Comparison of ENCODE assay signal across 24 cellular contexts in genomic region chrX:22325091-22325490, GRCh38. TPM values are rescaled to one million over a fixed set of nuclear protein-coding genes. Genes with fewer than 3 reads are reported as not detected.
DNase-seq lines count a peak whose midpoint lies in the region; ATAC-seq and TF ChIP-seq lines count a peak whose summit lies in the region.
"Had no signal": no experiment of that assay in that cellular context is flagged by ENCODE, and none has a peak within 500 bp of the region (broad histone marks: within the 10 kb centered on the region; RNA-seq: fewer than 3 reads in every experiment).

No MANE protein-coding gene starts in this region.

- H2BK5ac ChIP-seq in mesenchymal stem cell (ENCODE audit: low read depth, low read length, poor library complexity, severe bottlenecking) = no peak overlapping the region

- H3K4ac ChIP-seq in mesenchymal stem cell (ENCODE audit: low read depth in 1 of 2, low read length in 2 of 2) = no peak overlapping the region

- peaks cover 41% of the 10 kb centered on the region for H3K4me1 Mint-ChIP-seq in chondrocyte (ENCODE audit: low read depth)
- H3K4me1 Mint-ChIP-seq: natural killer cell had no signal

- no peak for ATAC-seq in HG02840 (IDR thresholded peaks at IDR 0.05; ENCODE audit: low FRiP score, unreplicated experiment)
- ATAC-seq: natural killer cell had no signal

- H3K4me1 ChIP-seq in mesenchymal stem cell (ENCODE audit: control insufficient read depth, insufficient read depth, low read depth, low read length) = no peaks in the 10 kb centered on the region

- no peak overlapping the region for H3K23ac ChIP-seq in mesenchymal stem cell (ENCODE audit: low read length in 2 of 2)

- H3K4me3 ChIP-seq in AG10803 (ENCODE audit: low read length) = no peak overlapping the region
- H3K4me3 ChIP-seq in MG63 = no peak overlapping the region
- no peak overlapping the region for H3K4me3 ChIP-seq in mesenchymal stem cell (ENCODE audit: insufficient read depth in 1 of 2, low read depth in 1 of 2, low read length in 2 of 2)

- H3K79me1 ChIP-seq in mesenchymal stem cell (replicated peaks; ENCODE audit: low read length, poor library complexity, severe bottlenecking) = no peaks in the 10 kb centered on the region

- no peak overlapping the region for H4K8ac ChIP-seq in mesenchymal stem cell (ENCODE audit: low read length)

- no peak overlapping the region for H2AK5ac ChIP-seq in mesenchymal stem cell (ENCODE audit: low read length, severe bottlenecking)

- H3K36me3 Mint-ChIP-seq in chondrocyte (ENCODE audit: low read depth) = no peaks in the 10 kb centered on the region
- H3K36me3 Mint-ChIP-seq: CD4-positive, CD25-positive, alpha-beta regulatory T cell; natural killer cell had no signal

- peaks cover 8% of the 10 kb centered on the region for H3K9me3 Mint-ChIP-seq in chondrocyte (ENCODE audit: low read depth)
- H3K9me3 Mint-ChIP-seq: CD4-positive, CD25-positive, alpha-beta regulatory T cell had no signal

- no peaks in the 10 kb centered on the region for H3K27me3 ChIP-seq in MG63
- H3K27me3 ChIP-seq in mesenchymal stem cell (ENCODE audit: control insufficient read depth in 1 of 2, insufficient read depth in 1 of 2, low read length in 2 of 2) = peaks cover 0 to 4% of the 10 kb centered on the region in 2 experiments

- no peak overlapping the region for H2BK12ac ChIP-seq in mesenchymal stem cell (ENCODE audit: low read length in 2 of 2)

- peak overlapping the region; percentile 90 for H3K27ac Mint-ChIP-seq in chondrocyte (ENCODE audit: unreplicated experiment)
- H3K27ac Mint-ChIP-seq: CD4-positive, CD25-positive, alpha-beta regulatory T cell; natural killer cell had no signal

- no peak overlapping the region for H3K27ac ChIP-seq in mesenchymal stem cell (ENCODE audit: low read length, poor library complexity, severe bottlenecking)

- WGBS in mesenchymal stem cell = no CpG with 5 or more reads among the region's 2 CpGs

- H3K14ac ChIP-seq in mesenchymal stem cell (ENCODE audit: low read length in 2 of 2) = no peak overlapping the region

- no peak overlapping the region for H3K9ac ChIP-seq in mesenchymal stem cell (ENCODE audit: low read length)

- H3K9me3 ChIP-seq in MG63 (no peaks in the 10 kb centered on the region), mesenchymal stem cell (ENCODE audit: control insufficient read depth, low read length) (peaks cover 5% of the 10 kb centered on the region)

- TF ChIP-seq CTCF in AG10803 (conservative IDR thresholded peaks at IDR 0.05; ENCODE audit: low read length) = no peak
- no peak for TF ChIP-seq CTCF in chondrocyte (IDR thresholded peaks at IDR 0.05)

- H2BK120ac ChIP-seq in mesenchymal stem cell (ENCODE audit: low read depth, low read length) = no peak overlapping the region

- no peak overlapping the region for H4K91ac ChIP-seq in mesenchymal stem cell (ENCODE audit: low read length)

- H3K4me2 ChIP-seq in mesenchymal stem cell (ENCODE audit: low read length, poor library complexity, severe bottlenecking) = no peak overlapping the region

- DNase-seq in AG10803 (ENCODE audit: low read depth) (peak; percentile 31), MG63 (peak; percentile 51), chondrocyte (ENCODE audit: low spot score) (no peak), mesenchymal stem cell (peak; percentile 49), T-helper 2 cell (no peak), NCI-H1092 (lab: John Stamatoyannopoulos, UW) (no peak), COLO668 (lab: John Stamatoyannopoulos, UW; ENCODE audit: unreplicated experiment) (no peak)
- DNase-seq: ACHN; activated CD4-positive, alpha-beta T cell treated with anti-CD3 and anti-CD28 coated beads for 48 hours; activated CD8-positive, alpha-beta memory T cell treated with anti-CD3 and anti-CD28 coated beads, Interleukin-2, amount 50 U/mL, for 4 hours; activated effector memory CD4-positive, alpha-beta T cell treated with anti-CD3 and anti-CD28 coated beads, Interleukin-2, amount 50 U/mL, for 16 hours; amniotic stem cell; CD4-positive, CD25-positive, alpha-beta regulatory T cell; DMS79; kidney glomerular epithelial cell; natural killer cell; NCI-H1105; small intestine; stimulated activated CD4-positive, alpha-beta T cell treated with anti-CD3 and anti-CD28 coated beads, Interleukin-4, amount 100 ng/mL, for 1 hour had no signal

- no peak overlapping the region for H2BK15ac ChIP-seq in mesenchymal stem cell (ENCODE audit: low read depth, poor library complexity, severe bottlenecking)

- H3K36me3 ChIP-seq in MG63 (no peaks in the 10 kb centered on the region), mesenchymal stem cell (ENCODE audit: control insufficient read depth in 1 of 2, insufficient read depth in 2 of 2, low read depth in 1 of 2, low read length in 2 of 2) (no peaks in the 10 kb centered on the region)

- peak overlapping the region; percentile 31 for H3K4me3 Mint-ChIP-seq in chondrocyte (ENCODE audit: unreplicated experiment)
- H3K4me3 Mint-ChIP-seq: CD4-positive, CD25-positive, alpha-beta regulatory T cell; natural killer cell had no signal

- no peak overlapping the region for H2AFZ ChIP-seq in mesenchymal stem cell (ENCODE audit: low read depth, low read length)

- H3K18ac ChIP-seq in mesenchymal stem cell (ENCODE audit: low read depth in 1 of 2, low read length in 2 of 2) = no peak overlapping the region

- H3K27me3 Mint-ChIP-seq in chondrocyte (ENCODE audit: low read depth) = no peaks in the 10 kb centered on the region
- H3K27me3 Mint-ChIP-seq: CD4-positive, CD25-positive, alpha-beta regulatory T cell had no signal

RNA-seq across cellular contexts. Expression of gene CBLL2, which starts 52.4 kb away (rescaled TPM):
- total RNA-seq in MG63 (2014; rRNA removed; shearing (Covaris generic); ENCODE audit: low replicate concordance) = not detected in 2 replicates
- not detected in 3 replicates for total RNA-seq in chondrocyte
- not detected for polyA plus RNA-seq in mesenchymal stem cell (2013, experiment 1 of 2)
- not detected for polyA plus RNA-seq in mesenchymal stem cell (2013, experiment 2 of 2)
- total RNA-seq: CD4-positive, CD25-positive, alpha-beta regulatory T cell; frontal cortex; natural killer cell; NCI-H460; posterior vena cava; urinary bladder had no signal
- polyA plus RNA-seq: CD4-positive, CD25-positive, alpha-beta regulatory T cell; small intestine; urinary bladder had no signal

Comparison
In these comparisons a context has a peak if more than half of its experiments do, and no peak if none do; other contexts are left out.
1. DNase-seq: peak in AG10803 (single experiment), MG63 (single experiment) and mesenchymal stem cell (single experiment); none in chondrocyte (single experiment), T-helper 2 cell (0 of 5), NCI-H1092 (single experiment) and COLO668 (single experiment).